In genomic region chr15:75625542-75626347, GRCh38 we compare ENCODE assay signal across 1 cellular context.
TF ChIP-seq lines count a peak whose summit lies in the region.

TSS of gene SNUPN (minus strand) at chr15:75625725. CDS start at chr15:75621051, 4,674 bp downstream.

TF ChIP-seq in HepG2, 621 proteins besides CTCF, POLR2A, EP300 and RAD21 (continued from another document and continues in another):
- TF ChIP-seq THAP8 (CRISPR knock-in tag; IDR thresholded peaks at IDR 0.05; ENCODE audit: borderline replicate concordance) (no peak), SCMH1 (CRISPR knock-in tag; IDR thresholded peaks at IDR 0.05; ENCODE audit: borderline replicate concordance) (no peak), IRX3 (CRISPR knock-in tag; IDR thresholded peaks at IDR 0.05; ENCODE audit: borderline replicate concordance, low read depth) (no peak), ZNF263 (CRISPR knock-in tag; IDR thresholded peaks at IDR 0.05) (peak; percentile 72), ZMYM2 (CRISPR knock-in tag; IDR thresholded peaks at IDR 0.05) (peak; percentile 86), USF2 (IDR thresholded peaks at IDR 0.05; ENCODE audit: low read depth, low read length) (no peak), USF2 (CRISPR knock-in tag; IDR thresholded peaks at IDR 0.05; ENCODE audit: borderline replicate concordance) (no peak; the same call in 1 of the 2 replicates), TOE1 (CRISPR knock-in tag; IDR thresholded peaks at IDR 0.05) (no peak; the same call in 1 of the 2 replicates), ZNF652 (CRISPR knock-in tag; IDR thresholded peaks at IDR 0.05; ENCODE audit: borderline replicate concordance, low read depth) (0 out of 2 replicates have a peak, but pooled peaks have one; percentile 20), ZNF543 (CRISPR knock-in tag; IDR thresholded peaks at IDR 0.05) (peak; percentile 82), HCFC1 (IDR thresholded peaks at IDR 0.05; ENCODE audit: low read depth, low read length) (peak; percentile 30; the same call in 1 of the 2 replicates), GATAD2A (CRISPR knock-in tag; IDR thresholded peaks at IDR 0.05) (peak; percentile 51; the same call in 1 of the 2 replicates), CENPX (CRISPR knock-in tag; IDR thresholded peaks at IDR 0.05) (no peak), SUZ12 (IDR thresholded peaks at IDR 0.05; ENCODE audit: low read depth, low read length) (no peak), CERS6 (CRISPR knock-in tag; IDR thresholded peaks at IDR 0.05) (no peak), ZNF10 (CRISPR knock-in tag; IDR thresholded peaks at IDR 0.05; ENCODE audit: borderline replicate concordance, low read depth) (no peak), YY1 (IDR thresholded peaks at IDR 0.05; ENCODE audit: insufficient read depth, insufficient replicate concordance, low read depth, low read length) (peak; percentile 36), TARDBP (CRISPR knock-in tag; IDR thresholded peaks at IDR 0.05) (peak; percentile 28; the same call in 1 of the 2 replicates), PLSCR1 (CRISPR knock-in tag; IDR thresholded peaks at IDR 0.05; ENCODE audit: borderline replicate concordance) (no peak), AHDC1 (CRISPR knock-in tag; IDR thresholded peaks at IDR 0.05; ENCODE audit: borderline replicate concordance) (peak; percentile 65; the same call in 1 of the 2 replicates), HDAC1 (CRISPR knock-in tag; IDR thresholded peaks at IDR 0.05) (peak; percentile 87), ELF1 (CRISPR knock-in tag; IDR thresholded peaks at IDR 0.05) (peak; percentile 89), NFIC (IDR thresholded peaks at IDR 0.05; ENCODE audit: low read length) (no peak), NPAS2 (CRISPR knock-in tag; IDR thresholded peaks at IDR 0.05; ENCODE audit: borderline replicate concordance) (no peak), MXI1 (IDR thresholded peaks at IDR 0.05; ENCODE audit: borderline replicate concordance, low read depth, low read length) (peak; percentile 71; the same call in 1 of the 3 replicates), NR0B2 (CRISPR knock-in tag; IDR thresholded peaks at IDR 0.05) (peak; percentile 69; the same call in 1 of the 2 replicates), KMT2A (CRISPR knock-in tag; IDR thresholded peaks at IDR 0.05) (no peak; the same call in 1 of the 2 replicates), FUBP1 (CRISPR knock-in tag; IDR thresholded peaks at IDR 0.05; ENCODE audit: borderline replicate concordance) (no peak), ZNF597 (CRISPR knock-in tag; IDR thresholded peaks at IDR 0.05) (no peak), AKNA (CRISPR knock-in tag; IDR thresholded peaks at IDR 0.05; ENCODE audit: borderline replicate concordance) (no peak), HOMEZ (CRISPR knock-in tag; IDR thresholded peaks at IDR 0.05; ENCODE audit: low read depth) (peak; percentile 47; the same call in 1 of the 2 replicates), SP5 (CRISPR knock-in tag; IDR thresholded peaks at IDR 0.05; ENCODE audit: borderline replicate concordance, low read depth) (peak; percentile 82; the same call in 1 of the 2 replicates), SP1 (IDR thresholded peaks at IDR 0.05) (no peak), SP1 (CRISPR knock-in tag; IDR thresholded peaks at IDR 0.05) (peak; percentile 74), TFDP1 (CRISPR knock-in tag; IDR thresholded peaks at IDR 0.05; ENCODE audit: borderline replicate concordance) (peak; percentile 40; the same call in 1 of the 2 replicates)
